Comparison of ENCODE assay signal across 2 cellular contexts in genomic region chr2:45242161-45242741, GRCh38.
A peak's percentile ranks its signal among the peaks of the same experiment; 100 is the strongest.
TF ChIP-seq lines count a peak whose summit lies in the region.

No MANE protein-coding gene starts in this region.

TF ChIP-seq in K562, 482 proteins besides CTCF, POLR2A, EP300 and RAD21:
- TF ChIP-seq PURB (CRISPR knock-in tag; IDR thresholded peaks at IDR 0.05; ENCODE audit: low read depth) = no peak
- no peak for TF ChIP-seq CBFB (CRISPR knock-in tag; IDR thresholded peaks at IDR 0.05)
- no peak for TF ChIP-seq GTF2A2 (tag; IDR thresholded peaks at IDR 0.05)
- peak; percentile 59 for TF ChIP-seq USF2 (CRISPR knock-in tag; IDR thresholded peaks at IDR 0.05)
- no peak for TF ChIP-seq ZSCAN32 (CRISPR knock-in tag; IDR thresholded peaks at IDR 0.05)
- TF ChIP-seq ZBTB17 (CRISPR knock-in tag; IDR thresholded peaks at IDR 0.05) = no peak
- TF ChIP-seq RBM22 (IDR thresholded peaks at IDR 0.05; ENCODE audit: low read depth, low read length, poor library complexity, severe bottlenecking) = no peak
- no peak for TF ChIP-seq NCOA4 (IDR thresholded peaks at IDR 0.05; ENCODE audit: partially characterized antibody)
- TF ChIP-seq PKNOX1 (IDR thresholded peaks at IDR 0.05) = peak; percentile 8; the same call in 1 of the 2 replicates
- TF ChIP-seq RAD51 (IDR thresholded peaks at IDR 0.05; ENCODE audit: borderline replicate concordance, low read depth) = peak; percentile 23; the same call in 1 of the 2 replicates
- TF ChIP-seq SETDB1 (IDR thresholded peaks at IDR 0.05; ENCODE audit: low read length) = no peak
- TF ChIP-seq ZNF778 (CRISPR knock-in tag; IDR thresholded peaks at IDR 0.05) = no peak
- peak; percentile 71 for TF ChIP-seq TFE3 (CRISPR knock-in tag; IDR thresholded peaks at IDR 0.05)
TF ChIP-seq in K562: peak in this region for 4.

TF ChIP-seq in GM23338, 12 proteins besides CTCF, POLR2A, EP300 and RAD21:
- no peak for TF ChIP-seq ETS1 (IDR thresholded peaks at IDR 0.05)
- no peak for TF ChIP-seq NANOG (IDR thresholded peaks at IDR 0.05; ENCODE audit: borderline replicate concordance)
- no peak for TF ChIP-seq POLR2AphosphoS5 (IDR thresholded peaks at IDR 0.05; ENCODE audit: low read depth)
- TF ChIP-seq REST (IDR thresholded peaks at IDR 0.05; ENCODE audit: unreplicated experiment) = no peak
TF ChIP-seq in GM23338: peak in this region for 0.
